In the genomic region with DNA sequence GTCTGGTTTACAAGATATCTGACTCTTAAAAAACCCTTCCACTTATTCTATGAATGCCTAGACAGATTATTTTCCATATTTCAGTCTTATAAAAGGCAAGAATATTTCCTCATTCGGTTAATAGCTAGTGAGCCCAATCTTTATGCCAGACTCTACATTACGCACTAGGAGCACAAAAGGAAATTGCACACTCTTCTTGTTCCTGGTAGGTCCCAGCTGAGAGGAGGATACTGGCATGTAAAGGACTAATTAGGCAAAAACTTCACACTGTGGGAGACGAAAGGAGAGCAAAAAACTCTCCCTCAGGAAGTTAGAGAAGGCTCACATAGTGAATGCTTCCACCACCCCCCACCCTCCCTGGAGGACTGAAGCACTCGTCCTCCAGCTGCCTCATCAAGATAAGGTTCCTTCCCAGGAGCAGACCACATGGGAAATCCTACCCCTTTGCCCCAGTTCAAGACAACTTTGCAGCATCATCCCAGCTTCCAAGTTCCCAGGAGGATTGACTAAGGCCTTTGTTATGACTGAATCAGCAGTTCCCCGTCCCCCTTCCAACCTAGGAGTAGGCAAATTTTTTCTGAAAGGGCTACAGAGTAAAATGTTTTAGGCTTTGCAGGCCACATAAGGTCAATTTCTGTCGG, we compare ENCODE assay signal across 1 cellular context.
TF ChIP-seq lines count a peak whose summit lies in the region.

No MANE protein-coding gene starts in this region.

TF ChIP-seq in HEK293T, 16 proteins besides CTCF, POLR2A, EP300 and RAD21 (continued from another document):
- no peak for TF ChIP-seq CTBP1 (IDR thresholded peaks at IDR 0.05; ENCODE audit: borderline replicate concordance)
- no peak for TF ChIP-seq ARNT (IDR thresholded peaks at IDR 0.05)
- TF ChIP-seq SUZ12 (IDR thresholded peaks at IDR 0.05), result no peak
- TF ChIP-seq FOXA1 (IDR thresholded peaks at IDR 0.05), result no peak
- TF ChIP-seq FOXK2 (IDR thresholded peaks at IDR 0.05), result no peak
- TF ChIP-seq BHLHE40 (IDR thresholded peaks at IDR 0.05; ENCODE audit: borderline replicate concordance), result no peak
